In genomic region chr21:37368536-37369279, GRCh38 we compare ENCODE assay signal across 8 cellular contexts. TPM values are rescaled to one million over a fixed set of nuclear protein-coding genes. Genes with fewer than 3 reads are reported as not detected.
A peak's percentile ranks its signal among the peaks of the same experiment; 100 is the strongest.
DNase-seq lines count a peak whose midpoint lies in the region; ATAC-seq and TF ChIP-seq lines count a peak whose summit lies in the region.

No MANE protein-coding gene starts in this region.

- TF ChIP-seq CTCF in colonic mucosa (IDR thresholded peaks at IDR 0.05) (no peak), GM10266 (IDR thresholded peaks at IDR 0.05; ENCODE audit: control insufficient read depth, insufficient read depth, low read depth, missing control alignments) (no peak)

- peaks cover 0 to 2% (median 0%) of the 10 kb centered on the region in 5 donors for H3K27me3 Mint-ChIP-seq in naive thymus-derived CD8-positive, alpha-beta T cell

- H3K36me3 ChIP-seq in colonic mucosa, result no peaks in the 10 kb centered on the region

- H3K27ac Mint-ChIP-seq in naive thymus-derived CD8-positive, alpha-beta T cell, result peak overlapping the region; percentile 14 to 94 (median 92)

- DNase-seq in GM03348 (ENCODE audit: low spot score) (peak; percentile 26), NCI-H226 (peak; percentile 18), colonic mucosa (peak; percentile 44), GM10266 (ENCODE audit: extremely low spot score) (no peak), NCI-H2081 (lab: John Stamatoyannopoulos, UW) (no peak), C1 segment of cervical spinal cord (lab: John Stamatoyannopoulos, UW) (no peak), AML-193 (lab: John Stamatoyannopoulos, UW) (no peak)
- no peak for DNase-seq in naive thymus-derived CD8-positive, alpha-beta T cell

- peak overlapping the region; percentile 89 to 99 for H3K9ac ChIP-seq in colonic mucosa (ENCODE audit: low read depth in 2 of 2, low read length in 2 of 2)

- POLR2A ChIA-PET in naive thymus-derived CD8-positive, alpha-beta T cell (lab: Charles Lee), result interaction anchor here (0.5 to 7.5 kb wide), 7 partner anchors 16 to 195 kb away, joined by 3 to 79 read pairs (median 4); partner anchors contain the start of gene VPS26C

- no peak for ATAC-seq in naive thymus-derived CD8-positive, alpha-beta T cell

- peak overlapping the region; percentile 76 to 100 (median 86) for H3K4me3 Mint-ChIP-seq in naive thymus-derived CD8-positive, alpha-beta T cell

- peaks cover 14% of the 10 kb centered on the region for H3K4me1 ChIP-seq in colonic mucosa

- no peaks in the 10 kb centered on the region for H3K27me3 ChIP-seq in colonic mucosa

- no peaks in the 10 kb centered on the region for H3K9me3 ChIP-seq in colonic mucosa

- peak overlapping the region; percentile 100 for H3K27ac ChIP-seq in colonic mucosa

- peak overlapping the region; percentile 78 for H3K4me3 ChIP-seq in colonic mucosa

- H3K4me1 Mint-ChIP-seq in naive thymus-derived CD8-positive, alpha-beta T cell, result peaks cover 30 to 69% (median 67%) of the 10 kb centered on the region in 4 donors

- peaks cover 0 to 3% (median 0%) of the 10 kb centered on the region in 9 donors for H3K9me3 Mint-ChIP-seq in naive thymus-derived CD8-positive, alpha-beta T cell

- H3K36me3 Mint-ChIP-seq in naive thymus-derived CD8-positive, alpha-beta T cell, result peaks cover 0 to 5% (median 5%) of the 10 kb centered on the region in 3 donors

- intact Hi-C loops in colonic mucosa (cut with DNase I), result no loop called here

RNA-seq across cellular contexts. Expression of gene DYRK1A, which starts 2.1 kb away (rescaled TPM):
- 10 to 100 TPM; 57.5 to 57.7 TPM for total RNA-seq in colonic mucosa
- total RNA-seq in naive thymus-derived CD8-positive, alpha-beta T cell, result 100 to 1,000 TPM; 140 to 146 TPM
- 1 to 10 TPM; 1.8 to 5.4 (median 2.2) TPM for polyA plus RNA-seq in naive thymus-derived CD8-positive, alpha-beta T cell

Comparison
In these comparisons a context has a peak if more than half of its experiments do, and no peak if none do; other contexts are left out.
1. DNase-seq: peak in GM03348 (single experiment), NCI-H226 (single experiment) and colonic mucosa (single experiment); none in naive thymus-derived CD8-positive, alpha-beta T cell (0 of 10), GM10266 (single experiment), NCI-H2081 (0 of 2), C1 segment of cervical spinal cord (0 of 14) and AML-193 (0 of 2).